ENCODE assay signal across 7 cellular contexts in genomic region chr9:110132531-110132930, GRCh38.
DNase-seq lines count a peak whose midpoint lies in the region; FAIRE-seq and TF ChIP-seq lines count a peak whose summit lies in the region.
"Not testable (repeated sequence)": the region's sequence is repeated elsewhere in the genome, so short reads cannot be mapped to it uniquely, and the experiment has no call there.

No MANE protein-coding gene starts in this region.

- H3K4me3 Mint-ChIP-seq in IgD-negative memory B cell = peak overlapping the region in 3 of 4 donors; percentile 20 to 89 (median 79)

- H3K4me2 ChIP-seq in SU-DHL-6 (ENCODE audit: low read depth, low read length, poor library complexity, severe bottlenecking); trophoblast cell (ENCODE audit: low read length): not testable (repeated sequence)

- not testable (repeated sequence) for H2AK5ac ChIP-seq in trophoblast cell (ENCODE audit: low read length)

- not testable (repeated sequence) for DNase-seq in GM12892 (ENCODE audit: insufficient read length); right atrium auricular region (ENCODE audit: low spot score); trophoblast cell
- DNase-seq in coronary artery (ENCODE audit: low spot score) = peak; percentile 54
- peak; percentile 74 to 77 for DNase-seq in thyroid gland

- not testable (repeated sequence) for H4K91ac ChIP-seq in trophoblast cell (ENCODE audit: low read depth, low read length)

- peaks cover 0 to 81% of the 10 kb centered on the region in 2 donors for H3K4me1 ChIP-seq in right atrium auricular region
- peaks cover 23 to 27% of the 10 kb centered on the region in 2 experiments for H3K4me1 ChIP-seq in trophoblast cell (ENCODE audit: control insufficient read depth in 1 of 2, insufficient read depth in 2 of 2, low read length in 2 of 2)
- peaks cover 58 to 60% of the 10 kb centered on the region in 2 donors for H3K4me1 ChIP-seq in thyroid gland

- not testable (repeated sequence) for H2BK120ac ChIP-seq in trophoblast cell (ENCODE audit: insufficient read depth, low read length, poor library complexity)

- not testable (repeated sequence) for H3K36me3 Mint-ChIP-seq in IgD-negative memory B cell

- WGBS in trophoblast cell (ENCODE audit: extremely low coverage, insufficient coverage, insufficient read length) = no CpG with 5 or more reads among the region's 3 CpGs
- WGBS in thyroid gland, 2 donors = 45 to 56% methylated on average over 3 of the region's 3 CpGs

- peaks cover 66 to 79% (median 78%) of the 10 kb centered on the region in 3 donors for H3K4me1 Mint-ChIP-seq in IgD-negative memory B cell

- peak; percentile 24 for FAIRE-seq in GM12892 (lab: Jason Lieb, UNC)

- TF ChIP-seq CTCF in SU-DHL-6 (IDR thresholded peaks at IDR 0.05; ENCODE audit: insufficient read depth, low read length, poor library complexity, severe bottlenecking); coronary artery (IDR thresholded peaks at IDR 0.05); right atrium auricular region (IDR thresholded peaks at IDR 0.05); thyroid gland (IDR thresholded peaks at IDR 0.05): not testable (repeated sequence)

- not testable (repeated sequence) for H3K9me3 Mint-ChIP-seq in IgD-negative memory B cell

- H3K79me1 ChIP-seq in trophoblast cell (ENCODE audit: low read length) = not testable (repeated sequence)

- H3K27me3 Mint-ChIP-seq in IgD-negative memory B cell = not testable (repeated sequence)

- H4K12ac ChIP-seq in trophoblast cell (ENCODE audit: low read depth, low read length) = not testable (repeated sequence)

- H3K27ac Mint-ChIP-seq in IgD-negative memory B cell = peak overlapping the region; percentile 65 to 98 (median 97)

- H2BK12ac ChIP-seq in trophoblast cell (ENCODE audit: low read length) = not testable (repeated sequence)

- H3K79me2 ChIP-seq in SU-DHL-6 (ENCODE audit: insufficient read depth, low read length) = peaks cover 98% of the 10 kb centered on the region
- not testable (repeated sequence) for H3K79me2 ChIP-seq in trophoblast cell (ENCODE audit: control insufficient read depth, insufficient read depth, low read length, poor library complexity)

- TF ChIP-seq POLR2A in GM12892 (IDR thresholded peaks at IDR 0.05; ENCODE audit: low read depth, low read length); thyroid gland (IDR thresholded peaks at IDR 0.05): not testable (repeated sequence)

- H3K23ac ChIP-seq in trophoblast cell (ENCODE audit: low read length) = not testable (repeated sequence)

- H3K18ac ChIP-seq in trophoblast cell (ENCODE audit: low read length) = peak overlapping the region; percentile 1

- H3K14ac ChIP-seq in trophoblast cell (ENCODE audit: low read length) = not testable (repeated sequence)

- not testable (repeated sequence) for H3K9ac ChIP-seq in SU-DHL-6 (ENCODE audit: low read length); trophoblast cell (ENCODE audit: low read length)

- H3K27ac ChIP-seq in SU-DHL-6 (ENCODE audit: low read depth, low read length) = peak overlapping the region; percentile 19; the same call in 1 of the 2 replicates
- H3K27ac ChIP-seq in coronary artery; trophoblast cell (ENCODE audit: low read depth, low read length): not testable (repeated sequence)
- peak overlapping the region; percentile 5 to 36 for H3K27ac ChIP-seq in right atrium auricular region
- H3K27ac ChIP-seq in thyroid gland = peak overlapping the region; percentile 89 to 94 (median 91)

- not testable (repeated sequence) for H3K36me3 ChIP-seq in SU-DHL-6 (ENCODE audit: low read length)
- H3K36me3 ChIP-seq in right atrium auricular region (peaks cover 16% of the 10 kb centered on the region), trophoblast cell (ENCODE audit: control insufficient read depth in 1 of 2, insufficient read depth in 2 of 2, low read length in 2 of 2) (peaks cover 15 to 16% of the 10 kb centered on the region in 2 experiments), thyroid gland (peaks cover 14% of the 10 kb centered on the region in 2 donors)

- not testable (repeated sequence) for H3K4me3 ChIP-seq in SU-DHL-6 (ENCODE audit: insufficient read depth, low read length, poor library complexity, severe bottlenecking); coronary artery; right atrium auricular region; trophoblast cell (ENCODE audit: low read depth, low read length); thyroid gland (replicated peaks in 1 of 3)

- H3K9me2 ChIP-seq in SU-DHL-6 (replicated peaks; ENCODE audit: insufficient read depth, low read length) = not testable (repeated sequence)

- not testable (repeated sequence) for H3K4ac ChIP-seq in trophoblast cell (ENCODE audit: low read depth, low read length)

- H2AFZ ChIP-seq in SU-DHL-6 (ENCODE audit: low read depth, low read length, severe bottlenecking); trophoblast cell (ENCODE audit: insufficient read depth, low read length, poor library complexity): not testable (repeated sequence)

- H3K27me3 ChIP-seq in SU-DHL-6 (ENCODE audit: low read length); right atrium auricular region; trophoblast cell (ENCODE audit: insufficient read depth, low read length); thyroid gland: not testable (repeated sequence)

- H3K9me3 ChIP-seq in SU-DHL-6 (ENCODE audit: insufficient read depth, low read length); right atrium auricular region; trophoblast cell (ENCODE audit: insufficient read depth, low read depth, low read length); thyroid gland: not testable (repeated sequence)

- not testable (repeated sequence) for H4K20me1 ChIP-seq in SU-DHL-6 (ENCODE audit: low read depth, low read length)

- intact Hi-C loops in thyroid gland (cut with DNase I) = not testable (repeated sequence)

- H3F3A ChIP-seq in SU-DHL-6 (ENCODE audit: insufficient read depth) = peaks cover 35% of the 10 kb centered on the region

- not testable (repeated sequence) for H2BK5ac ChIP-seq in trophoblast cell (ENCODE audit: low read depth, low read length, poor library complexity)

- not testable (repeated sequence) for H4K8ac ChIP-seq in trophoblast cell (ENCODE audit: low read depth, low read length)
